8 cellular contexts compared by ENCODE assay signal in the genomic region with DNA sequence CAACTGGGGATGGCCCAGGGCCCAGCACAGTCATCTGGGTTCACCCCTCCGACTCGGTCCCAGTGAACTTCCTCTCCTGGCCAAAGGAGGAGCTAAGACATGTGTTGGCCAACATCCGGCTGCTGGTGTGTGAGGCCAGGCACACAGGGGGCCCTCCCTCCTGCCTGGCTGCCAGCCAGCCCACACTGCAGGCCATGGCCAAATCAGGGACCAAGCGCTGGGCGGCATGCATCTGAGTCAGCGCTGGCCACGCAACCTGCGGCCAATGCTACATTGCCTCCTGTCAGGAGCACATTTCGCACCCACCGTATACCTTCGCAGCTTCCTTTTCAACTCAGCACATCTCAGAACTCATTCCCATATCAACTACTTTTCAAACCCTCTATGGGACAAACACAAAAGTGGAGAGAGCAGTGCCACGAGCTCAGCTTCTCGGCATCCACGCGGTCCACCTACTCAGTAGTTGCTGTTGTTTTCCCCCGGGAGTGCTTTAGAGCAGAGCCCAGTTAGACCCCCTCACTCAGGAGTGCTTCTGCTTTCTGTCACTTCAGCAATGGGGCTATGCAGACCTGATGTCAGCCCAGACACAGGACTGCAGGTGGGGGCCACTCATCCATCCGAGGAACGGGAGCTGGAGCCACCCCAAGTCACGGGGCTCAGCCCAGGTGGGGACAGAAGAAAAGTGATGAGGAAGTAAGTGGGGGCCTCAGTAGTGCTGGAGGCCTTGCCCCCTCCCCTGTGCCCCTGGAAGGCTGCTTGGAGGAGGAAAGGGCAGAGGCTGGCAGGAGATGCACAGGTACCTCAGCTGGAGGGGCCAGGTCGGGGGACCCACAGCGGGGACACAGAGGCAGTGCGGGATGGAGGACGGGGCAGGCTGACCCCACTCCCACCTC. TPM values are rescaled to one million over a fixed set of nuclear protein-coding genes. Genes with fewer than 3 reads are reported as not detected.
DNase-seq lines count a peak whose midpoint lies in the region; ATAC-seq and TF ChIP-seq lines count a peak whose summit lies in the region.

No MANE protein-coding gene starts in this region.

- no peak overlapping the region for H3K4me3 ChIP-seq in SK-N-SH (ENCODE audit: low read depth in 2 of 2, low read length in 1 of 2)
- no peak overlapping the region for H3K4me3 ChIP-seq in right lobe of liver
- no peak overlapping the region for H3K4me3 ChIP-seq in stomach

- peak; percentile 23 for TF ChIP-seq CTCF in Calu3 (IDR thresholded peaks at IDR 0.05; ENCODE audit: unreplicated experiment)
- TF ChIP-seq CTCF in SK-N-SH (IDR thresholded peaks at IDR 0.05): peak; percentile 37
- TF ChIP-seq CTCF in right lobe of liver (IDR thresholded peaks at IDR 0.05): peak; percentile 19 to 57 (median 38)
- peak in 5 of 7 experiments; percentile 40 to 69 (median 53) for TF ChIP-seq CTCF in stomach (IDR thresholded peaks at IDR 0.05)

- TF ChIP-seq RAD21 in SK-N-SH (IDR thresholded peaks at IDR 0.05; ENCODE audit: low read length): peak; percentile 46

- DNase-seq in Calu3 (peak; percentile 88), SK-N-SH (peak; percentile 94), right lobe of liver (peak; percentile 94 to 98 (median 96)), stomach (peak; percentile 96)
- no peak for DNase-seq in effector CD4-positive, alpha-beta T cell

- ATAC-seq in GM19395 (IDR thresholded peaks at IDR 0.05; ENCODE audit: unreplicated experiment): peak; percentile 96
- peak; percentile 78 for ATAC-seq in HG03439 (IDR thresholded peaks at IDR 0.05; ENCODE audit: unreplicated experiment)
- peak; percentile 80 to 83 (median 81) for ATAC-seq in right lobe of liver

- H3K79me2 ChIP-seq in SK-N-SH (ENCODE audit: insufficient read depth): no peaks in the 10 kb centered on the region

- BruUV-seq in Calu3 (replicated peaks; lab: Mats Ljungman, UMichigan): no TSS peak

- no peaks in the 10 kb centered on the region for H3K9me3 ChIP-seq in SK-N-SH
- no peaks in the 10 kb centered on the region for H3K9me3 ChIP-seq in right lobe of liver
- no peaks in the 10 kb centered on the region for H3K9me3 ChIP-seq in stomach

- WGBS in SK-N-SH (ENCODE audit: low lambda C conversion rate): 54% methylated on average over 17 of the region's 23 CpGs
- 46% methylated on average over 17 of the region's 23 CpGs for WGBS in right lobe of liver (ENCODE audit: insufficient coverage, low coverage, low lambda C conversion rate, missing lambda C conversion rate)
- WGBS in stomach, 5 donors: 25 to 44% (median 35%) methylated on average over 21 to 23 of the region's 23 CpGs

- no peak for TF ChIP-seq POLR2A in right lobe of liver (IDR thresholded peaks at IDR 0.05)
- no peak for TF ChIP-seq POLR2A in stomach (IDR thresholded peaks at IDR 0.05)

- H3K4me2 ChIP-seq in SK-N-SH: peak overlapping the region; percentile 26; the same call in 1 of the 2 replicates

- H3F3A ChIP-seq in SK-N-SH (replicated peaks; ENCODE audit: insufficient read depth): no peaks in the 10 kb centered on the region

- no peak overlapping the region for H2AFZ ChIP-seq in SK-N-SH (ENCODE audit: low read depth)

- no peak overlapping the region for H3K4me3 Mint-ChIP-seq in Calu3 (ENCODE audit: low read depth, unreplicated experiment)

- no peaks in the 10 kb centered on the region for H3K27me3 Mint-ChIP-seq in Calu3 (ENCODE audit: unreplicated experiment)

- H3K27ac ChIP-seq in SK-N-SH (ENCODE audit: low read depth in 2 of 2, low read length in 1 of 2): peak overlapping the region; percentile 41 to 79
- H3K27ac ChIP-seq in cingulate gyrus (ENCODE audit: low read depth, low read length): peak overlapping the region; percentile 55
- H3K27ac ChIP-seq in right lobe of liver: peak overlapping the region; percentile 13 to 78 (median 47)
- H3K27ac ChIP-seq in stomach: peak overlapping the region; percentile 30 to 84 (median 81)

- intact Hi-C loops in Calu3 (cut with micrococcal nuclease; ENCODE audit: unreplicated experiment): no loop called here
- intact Hi-C loops in right lobe of liver (cut with DNase I): loop anchor here in 1 of 2 donors (10.0 kb wide), 1 partner anchor 185 kb away; no protein-coding TSS in a partner anchor
- intact Hi-C loops in stomach (cut with DNase I; ENCODE audit: low total_unique reads): no loop called here

- H3K9me3 Mint-ChIP-seq in Calu3 (ENCODE audit: low read depth, unreplicated experiment): no peaks in the 10 kb centered on the region

- no peak overlapping the region for H3K9ac ChIP-seq in SK-N-SH

- H3K4me1 ChIP-seq in SK-N-SH (ENCODE audit: control insufficient read depth in 1 of 2, insufficient read depth in 2 of 2, low read depth in 1 of 2, low read length in 1 of 2) (peaks cover 0 to 15% of the 10 kb centered on the region in 2 experiments; a peak in 2 of 4 replicates), right lobe of liver (peaks cover 0 to 25% (median 6%) of the 10 kb centered on the region in 4 donors), stomach (peaks cover 22 to 51% (median 28%) of the 10 kb centered on the region in 4 donors)

- peak; percentile 36 to 56; a peak in 2 of 4 replicates for TF ChIP-seq EP300 in SK-N-SH (IDR thresholded peaks at IDR 0.05; ENCODE audit: borderline replicate concordance in 1 of 2, low read depth in 1 of 2, low read length in 1 of 2)
- no peak for TF ChIP-seq EP300 in stomach (IDR thresholded peaks at IDR 0.05)

- CTCF ChIA-PET in Calu3 (lab: Charles Lee): interaction anchor here (0.5 to 1.3 kb wide), 9 partner anchors 9 to 117 kb away, joined by 3 to 7 read pairs (median 3); a partner anchor contains a TSS
- CTCF ChIA-PET in SK-N-SH (lab: Yijun Ruan, JAX): interaction anchor here (0.6 to 4.2 kb wide), 11 partner anchors 9 to 894 kb away, joined by 3 to 53 read pairs (median 4); a partner anchor contains a TSS

- peaks cover 6% of the 10 kb centered on the region for H3K36me3 Mint-ChIP-seq in Calu3 (ENCODE audit: insufficient read depth, unreplicated experiment)

- H3K27ac Mint-ChIP-seq in Calu3 (ENCODE audit: unreplicated experiment): peak overlapping the region; percentile 80

- H4K20me1 ChIP-seq in SK-N-SH (ENCODE audit: insufficient read depth): no peaks in the 10 kb centered on the region

- POLR2A ChIA-PET in SK-N-SH (lab: Yijun Ruan, JAX): no interaction called here

- peaks cover 11% of the 10 kb centered on the region for H3K4me1 Mint-ChIP-seq in Calu3 (ENCODE audit: low read depth, unreplicated experiment)

- peaks cover 0 to 7% of the 10 kb centered on the region in 2 experiments for H3K36me3 ChIP-seq in SK-N-SH (replicated peaks in 1 of 2; ENCODE audit: control insufficient read depth in 1 of 2, insufficient read depth in 2 of 2, low read length in 1 of 2)
- H3K36me3 ChIP-seq in right lobe of liver: peaks cover 0 to 32% (median 10%) of the 10 kb centered on the region in 4 donors
- peaks cover 17 to 42% (median 38%) of the 10 kb centered on the region in 4 donors for H3K36me3 ChIP-seq in stomach

- no peaks in the 10 kb centered on the region for H3K9me2 ChIP-seq in SK-N-SH

- no peaks in the 10 kb centered on the region for H3K27me3 ChIP-seq in SK-N-SH (ENCODE audit: insufficient read depth)
- H3K27me3 ChIP-seq in right lobe of liver: no peaks in the 10 kb centered on the region
- H3K27me3 ChIP-seq in stomach: no peaks in the 10 kb centered on the region

TF ChIP-seq in SK-N-SH, 30 proteins besides CTCF, POLR2A, EP300 and RAD21 (continues in another document):
- TF ChIP-seq, protein P1, sequence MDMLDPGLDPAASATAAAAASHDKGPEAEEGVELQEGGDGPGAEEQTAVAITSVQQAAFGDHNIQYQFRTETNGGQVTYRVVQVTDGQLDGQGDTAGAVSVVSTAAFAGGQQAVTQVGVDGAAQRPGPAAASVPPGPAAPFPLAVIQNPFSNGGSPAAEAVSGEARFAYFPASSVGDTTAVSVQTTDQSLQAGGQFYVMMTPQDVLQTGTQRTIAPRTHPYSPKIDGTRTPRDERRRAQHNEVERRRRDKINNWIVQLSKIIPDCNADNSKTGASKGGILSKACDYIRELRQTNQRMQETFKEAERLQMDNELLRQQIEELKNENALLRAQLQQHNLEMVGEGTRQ (IDR thresholded peaks at IDR 0.05; ENCODE audit: borderline replicate concordance, low read depth, low read length): no peak
- TF ChIP-seq, protein P2, sequence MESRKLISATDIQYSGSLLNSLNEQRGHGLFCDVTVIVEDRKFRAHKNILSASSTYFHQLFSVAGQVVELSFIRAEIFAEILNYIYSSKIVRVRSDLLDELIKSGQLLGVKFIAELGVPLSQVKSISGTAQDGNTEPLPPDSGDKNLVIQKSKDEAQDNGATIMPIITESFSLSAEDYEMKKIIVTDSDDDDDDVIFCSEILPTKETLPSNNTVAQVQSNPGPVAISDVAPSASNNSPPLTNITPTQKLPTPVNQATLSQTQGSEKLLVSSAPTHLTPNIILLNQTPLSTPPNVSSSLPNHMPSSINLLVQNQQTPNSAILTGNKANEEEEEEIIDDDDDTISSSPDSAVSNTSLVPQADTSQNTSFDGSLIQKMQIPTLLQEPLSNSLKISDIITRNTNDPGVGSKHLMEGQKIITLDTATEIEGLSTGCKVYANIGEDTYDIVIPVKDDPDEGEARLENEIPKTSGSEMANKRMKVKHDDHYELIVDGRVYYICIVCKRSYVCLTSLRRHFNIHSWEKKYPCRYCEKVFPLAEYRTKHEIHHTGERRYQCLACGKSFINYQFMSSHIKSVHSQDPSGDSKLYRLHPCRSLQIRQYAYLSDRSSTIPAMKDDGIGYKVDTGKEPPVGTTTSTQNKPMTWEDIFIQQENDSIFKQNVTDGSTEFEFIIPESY (IDR thresholded peaks at IDR 0.05; ENCODE audit: borderline replicate concordance, low read depth): no peak

RNA-seq across cellular contexts. Expression of a gene that starts 13.9 kb away (rescaled TPM):
- total RNA-seq in Calu3 (2022): 12.6 and 15.2 TPM in 2 replicates
- 23.2 and 31.7 TPM in 2 replicates for polyA plus RNA-seq in SK-N-SH (2012; rRNA removed)
- polyA plus RNA-seq in SK-N-SH (2012; cell fraction: cytosol; rRNA removed): 12.9 and 25.6 TPM in 2 replicates
- 14.4 and 14.8 TPM in 2 replicates for polyA plus RNA-seq in SK-N-SH (2012; cell fraction: nucleus; rRNA removed)
- 100 to 1,000 TPM in 1 of 6 experiments, 10 to 100 TPM in 5; 35.6 to 103 (median 65.1) TPM for total RNA-seq in right lobe of liver
- total RNA-seq in stomach: 100 to 1,000 TPM in 2 of 5 donors, 10 to 100 TPM in 2, 1 to 10 TPM in 1; 9.3 to 153 (median 30.0) TPM
- polyA plus RNA-seq in stomach: 10 to 100 TPM; 34.2 to 63.3 (median 35.0) TPM

RNA-seq across cellular contexts. Expression of a gene that starts 24.2 kb away (rescaled TPM):
- total RNA-seq in Calu3 (2022) (26.1 and 26.4 TPM in 2 replicates), right lobe of liver (10 to 100 TPM in 3 of 6 experiments, 1 to 10 TPM in 3; 6.3 to 31.7 (median 12.1) TPM), stomach (10 to 100 TPM; 14.3 to 95.1 (median 58.0) TPM)
- polyA plus RNA-seq in SK-N-SH (2012; rRNA removed) (141 and 165 TPM in 2 replicates), stomach (10 to 100 TPM; 32.9 to 46.6 (median 44.5) TPM)
- 70.5 and 92.4 TPM in 2 replicates for polyA plus RNA-seq in SK-N-SH (2012; cell fraction: cytosol; rRNA removed)
- polyA plus RNA-seq in SK-N-SH (2012; cell fraction: nucleus; rRNA removed): 149 and 161 TPM in 2 replicates
